Comparison of ENCODE assay signal across 8 cellular contexts in the genomic region with DNA sequence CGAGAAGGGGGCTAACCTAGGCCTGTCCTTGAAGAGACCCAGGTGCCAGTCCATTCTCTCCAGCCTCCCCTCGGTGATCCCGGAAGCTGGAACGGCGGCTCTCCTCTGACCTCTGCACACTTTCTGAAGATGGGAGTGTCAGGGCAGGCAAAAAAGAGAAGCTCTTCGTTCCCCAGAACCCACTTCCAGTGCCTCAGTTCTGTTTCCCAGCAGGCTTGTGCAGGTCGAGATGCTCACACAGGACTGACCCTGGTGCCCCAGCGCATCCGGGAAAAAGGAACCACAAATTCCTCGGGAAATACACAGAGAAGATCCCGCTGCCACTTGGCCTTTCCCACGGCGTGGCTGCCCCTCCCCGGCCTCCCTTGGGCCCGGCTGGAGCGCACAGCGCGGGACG. TPM values are rescaled to one million over a fixed set of nuclear protein-coding genes. Genes with fewer than 3 reads are reported as not detected.
DNase-seq lines count a peak whose midpoint lies in the region; ATAC-seq and TF ChIP-seq lines count a peak whose summit lies in the region.

No MANE protein-coding gene starts in this region.

- DNase-seq in PC-3 (no peak), epithelial cell of esophagus (ENCODE audit: low read depth) (no peak), neural crest cell (ENCODE audit: low read depth, low spot score) (no peak), HuH-7.5 (ENCODE audit: low spot score) (no peak), D341Med (ENCODE audit: low spot score) (no peak)

- H3K27me3 Mint-ChIP-seq in neural crest cell (ENCODE audit: low read depth), result no peaks in the 10 kb centered on the region

- H3K4me3 Mint-ChIP-seq in neural crest cell, result peak overlapping the region; percentile 83

- CTCF ChIA-PET in PC-3 (lab: Charles Lee), result no interaction called here

- H4K20me1 ChIP-seq in PC-3 (ENCODE audit: low read length), result no peaks in the 10 kb centered on the region

- H3K9me3 ChIP-seq in PC-3 (ENCODE audit: low read length), result no peaks in the 10 kb centered on the region

- H3K27ac Mint-ChIP-seq in neural crest cell (ENCODE audit: unreplicated experiment), result peak overlapping the region; percentile 75

- no peak overlapping the region for H3K27ac ChIP-seq in PC-3 (ENCODE audit: low read length)

- intact Hi-C loops in PC-3 (cut with micrococcal nuclease), result no loop called here

- peak overlapping the region; percentile 73 for H3K4me3 ChIP-seq in PC-3 (ENCODE audit: low read length)
- H3K4me3 ChIP-seq in epithelial cell of esophagus (ENCODE audit: low read length), result peak overlapping the region; percentile 65

- H3K4me1 Mint-ChIP-seq in neural crest cell, result peaks cover 38% of the 10 kb centered on the region

- no TSS peak for BruUV-seq in PC-3 (replicated peaks; lab: Mats Ljungman, UMichigan)

- H3K9me3 Mint-ChIP-seq in neural crest cell, result peaks cover 4% of the 10 kb centered on the region

- no peaks in the 10 kb centered on the region for H3K79me2 ChIP-seq in PC-3 (ENCODE audit: low read length)

- peak overlapping the region; percentile 92 for H2AFZ ChIP-seq in PC-3 (ENCODE audit: low read length)

- POLR2A ChIA-PET in PC-3 (lab: Charles Lee; ENCODE audit: unreplicated experiment), result no interaction called here

- no peaks in the 10 kb centered on the region for H3K36me3 ChIP-seq in PC-3 (ENCODE audit: low read depth, low read length)

- ATAC-seq in GM18505 (IDR thresholded peaks at IDR 0.05; ENCODE audit: unreplicated experiment), result peak; percentile 1
- peak; percentile 5 for ATAC-seq in PC-3
- ATAC-seq in HG03342 (IDR thresholded peaks at IDR 0.05; ENCODE audit: unreplicated experiment), result no peak
- no peak for ATAC-seq in HG03354 (IDR thresholded peaks at IDR 0.05; ENCODE audit: poor library complexity, severe bottlenecking, unreplicated experiment)

- no peak for TF ChIP-seq POLR2A in GM18505 (IDR thresholded peaks at IDR 0.05; ENCODE audit: borderline replicate concordance, extremely low read depth, insufficient read depth, insufficient read length)

- H3K9me2 ChIP-seq in PC-3 (replicated peaks; ENCODE audit: low read length), result no peaks in the 10 kb centered on the region

- no peaks in the 10 kb centered on the region for H3F3A ChIP-seq in PC-3 (ENCODE audit: low read length, unreplicated experiment)

- peak overlapping the region; percentile 49; the same call in 1 of the 2 replicates for H3K9ac ChIP-seq in PC-3 (ENCODE audit: low read length)

- peaks cover 4% of the 10 kb centered on the region; the same call in 1 of the 2 replicates for H3K4me1 ChIP-seq in PC-3 (ENCODE audit: insufficient read depth, low read length)

- TF ChIP-seq CTCF in PC-3 (conservative IDR thresholded peaks at IDR 0.05; ENCODE audit: low read depth, low read length) (no peak), epithelial cell of esophagus (IDR thresholded peaks at IDR 0.05; ENCODE audit: insufficient read depth, low read depth, low read length, missing control alignments) (no peak), neural crest cell (conservative IDR thresholded peaks at IDR 0.05) (no peak)

- H3K27me3 ChIP-seq in PC-3 (ENCODE audit: low read length), result no peaks in the 10 kb centered on the region

- H3K4me2 ChIP-seq in PC-3 (ENCODE audit: low read length), result peak overlapping the region; percentile 90

- H3K36me3 Mint-ChIP-seq in neural crest cell (ENCODE audit: low read depth), result peaks cover 7% of the 10 kb centered on the region

RNA-seq across cellular contexts. Expression of a gene that starts 0.7 kb away (rescaled TPM):
- total RNA-seq in PC-3 (2014; rRNA removed) (27.1 and 33.5 TPM in 2 replicates), neural crest cell (30.4 and 31.3 TPM in 2 replicates)

RNA-seq across cellular contexts. Expression of a gene that starts 12.5 kb away (rescaled TPM):
- total RNA-seq in PC-3 (2014; rRNA removed) (203 and 207 TPM in 2 replicates), neural crest cell (62.1 and 69.1 TPM in 2 replicates)

Comparison
In these comparisons a context has a peak if more than half of its experiments do, and no peak if none do; other contexts are left out.
1. ATAC-seq: peak in GM18505 (single experiment) and PC-3 (single experiment); none in HG03342 (single experiment) and HG03354 (single experiment).